20 cellular contexts compared by ENCODE assay signal in genomic region chr11:44835326-44835725, GRCh38.
DNase-seq lines count a peak whose midpoint lies in the region; ATAC-seq, FAIRE-seq and TF ChIP-seq lines count a peak whose summit lies in the region.
"Had no signal": no experiment of that assay in that cellular context is flagged by ENCODE, and none has a peak within 500 bp of the region (broad histone marks: within the 10 kb centered on the region; RNA-seq: fewer than 3 reads in every experiment).

No MANE protein-coding gene starts in this region.

- H3K36me3 ChIP-seq in HUES6 (ENCODE audit: control insufficient read depth, insufficient read depth, low read length) (no peaks in the 10 kb centered on the region), muscle layer of colon (ENCODE audit: insufficient read depth, low read length) (no peaks in the 10 kb centered on the region), sigmoid colon (no peaks in the 10 kb centered on the region)
- H3K36me3 ChIP-seq: HAP-1, SJSA1 had no signal

- no peak for TF ChIP-seq POLR2A in sigmoid colon (IDR thresholded peaks at IDR 0.05)
- TF ChIP-seq POLR2A in erythroblast (IDR thresholded peaks at IDR 0.05; ENCODE audit: low read length): no peak
- no peak for TF ChIP-seq POLR2A in GM12891 (IDR thresholded peaks at IDR 0.05; ENCODE audit: low read depth, low read length)

- H3K27ac ChIP-seq in HUES6 (ENCODE audit: low read depth, low read length): no peak overlapping the region
- peak overlapping the region; percentile 91 for H3K27ac ChIP-seq in muscle layer of colon (ENCODE audit: low read depth, low read length)
- H3K27ac ChIP-seq in sigmoid colon: peak overlapping the region; percentile 76 to 85 (median 82)
- H3K27ac ChIP-seq: HL-60, KMS-11, SJSA1 had no signal

- H3K9me3 ChIP-seq in HUES6 (ENCODE audit: control insufficient read depth, insufficient read depth, low read depth, low read length) (peaks cover 5% of the 10 kb centered on the region), muscle layer of colon (ENCODE audit: low read length) (no peaks in the 10 kb centered on the region), sigmoid colon (no peaks in the 10 kb centered on the region)
- H3K9me3 ChIP-seq: HAP-1 had no signal

- H3K4me3 Mint-ChIP-seq in endothelial cell (ENCODE audit: unreplicated experiment): no peak overlapping the region

- peaks cover 58% of the 10 kb centered on the region for H3K36me3 Mint-ChIP-seq in endothelial cell (ENCODE audit: low read depth, unreplicated experiment)

- peaks cover 66% of the 10 kb centered on the region for H3K4me1 Mint-ChIP-seq in endothelial cell (ENCODE audit: unreplicated experiment)

- no peak for TF ChIP-seq EP300 in sigmoid colon (IDR thresholded peaks at IDR 0.05)

- H3K4me3 ChIP-seq in HUES6 (ENCODE audit: low read depth, low read length) (no peak overlapping the region), muscle layer of colon (ENCODE audit: low read depth in 1 of 2, low read length in 2 of 2) (no peak overlapping the region), sigmoid colon (no peak overlapping the region)
- H3K4me3 ChIP-seq: HAP-1, SJSA1 had no signal

- ATAC-seq in HG03457 (IDR thresholded peaks at IDR 0.05; ENCODE audit: unreplicated experiment): no peak

- FAIRE-seq in GM12891 (lab: Jason Lieb, UNC): no peak

- H3K9me3 Mint-ChIP-seq in endothelial cell (ENCODE audit: unreplicated experiment): no peaks in the 10 kb centered on the region

- WGBS in sigmoid colon, 2 donors: 49 to 70% methylated on average over 4 of the region's 4 CpGs

- H3K27ac Mint-ChIP-seq in endothelial cell (ENCODE audit: unreplicated experiment): peak overlapping the region; percentile 57

- DNase-seq in endothelial cell (ENCODE audit: low spot score) (no peak), sigmoid colon (no peak), erythroblast (lab: John Stamatoyannopoulos, UW) (no peak), GM12891 (ENCODE audit: insufficient read length, low spot score) (no peak), AG08396 (ENCODE audit: low spot score) (no peak)
- DNase-seq: AML-193, COR-L47, DMS153, NCI-H1048, NCI-H146, NCI-H2081, NCI-H510A treated with DMSO at 0.1 percent for 48 hours, NCI-H82 had no signal

- H3K27me3 ChIP-seq in HUES6 (ENCODE audit: control insufficient read depth, insufficient read depth, low read length) (no peaks in the 10 kb centered on the region), muscle layer of colon (ENCODE audit: control insufficient read depth in 1 of 2, insufficient read depth in 2 of 2, low read length in 2 of 2) (no peaks in the 10 kb centered on the region), sigmoid colon (no peaks in the 10 kb centered on the region)
- H3K27me3 ChIP-seq: SJSA1 had no signal

- H3K4me1 ChIP-seq in HUES6 (ENCODE audit: control insufficient read depth, insufficient read depth, low read length): peaks cover 57% of the 10 kb centered on the region
- peaks cover 45% of the 10 kb centered on the region for H3K4me1 ChIP-seq in muscle layer of colon (ENCODE audit: insufficient read depth, low read length)
- peaks cover 0 to 55% (median 43%) of the 10 kb centered on the region in 4 donors for H3K4me1 ChIP-seq in sigmoid colon

- H3K9ac ChIP-seq in HUES6 (ENCODE audit: low read length) (peak overlapping the region; percentile 15), muscle layer of colon (ENCODE audit: low read length) (no peak overlapping the region)
- H3K9ac ChIP-seq: KMS-11 had no signal

- TF ChIP-seq CTCF in endothelial cell (IDR thresholded peaks at IDR 0.05; ENCODE audit: unreplicated experiment) (no peak), sigmoid colon (IDR thresholded peaks at IDR 0.05) (no peak)

- intact Hi-C loops in sigmoid colon (cut with DNase I): no loop called here

- peaks cover 31% of the 10 kb centered on the region for H3K27me3 Mint-ChIP-seq in endothelial cell (ENCODE audit: unreplicated experiment)

TF ChIP-seq in GM12891, 5 proteins besides CTCF, POLR2A, EP300 and RAD21:
- no peak for TF ChIP-seq POLR2AphosphoS5 (IDR thresholded peaks at IDR 0.05; ENCODE audit: low read depth, low read length)
- TF ChIP-seq SPI1 (IDR thresholded peaks at IDR 0.05; ENCODE audit: low read depth, low read length): no peak
- no peak for TF ChIP-seq PAX5 (IDR thresholded peaks at IDR 0.05; ENCODE audit: insufficient read depth, low read length, severe bottlenecking)
